Comparison of ENCODE assay signal across 7 cellular contexts in genomic region chr11:62560566-62561103, GRCh38. TPM values are rescaled to one million over a fixed set of nuclear protein-coding genes. Genes with fewer than 3 reads are reported as not detected.
DNase-seq lines count a peak whose midpoint lies in the region; ATAC-seq and TF ChIP-seq lines count a peak whose summit lies in the region.

No MANE protein-coding gene starts in this region.

- CTCF ChIA-PET in GM10248 (lab: Yijun Ruan, JAX): interaction anchor here (0.6 to 13.0 kb wide), 21 partner anchors 9 to 214 kb away, joined by 3 to 247 read pairs (median 4); partner anchors contain the start of gene AHNAK

- peak; percentile 41 to 55 for ATAC-seq in activated CD4-positive, CD25-positive, alpha-beta regulatory T cell treated with anti-CD3 and anti-CD28 coated beads, Interleukin-2, amount 50 U/mL, for 24 hours
- peak; percentile 75 to 93 (median 86) for ATAC-seq in right lobe of liver
- no peak for ATAC-seq in GM21447 (IDR thresholded peaks at IDR 0.05; ENCODE audit: unreplicated experiment)

- H3K4me1 ChIP-seq in right lobe of liver: peaks cover 0 to 28% (median 13%) of the 10 kb centered on the region in 4 donors

- H3K27me3 ChIP-seq in right lobe of liver: no peaks in the 10 kb centered on the region

- peak; percentile 72 for TF ChIP-seq CTCF in GM10248 (IDR thresholded peaks at IDR 0.05; ENCODE audit: control extremely low read depth, extremely low read depth, low read depth, missing control alignments)
- peak; percentile 72 to 85 (median 77) for TF ChIP-seq CTCF in right lobe of liver (IDR thresholded peaks at IDR 0.05)

- no peaks in the 10 kb centered on the region for H3K9me3 Mint-ChIP-seq in dendritic cell treated with granulocyte-macrophage colony-stimulating factor and Interleukin-4, amounts not matched to agents 40 ng/mL and 50 ng/mL, for 4 days

- peaks cover 0 to 51% (median 19%) of the 10 kb centered on the region in 4 donors for H3K36me3 ChIP-seq in right lobe of liver

- H3K36me3 Mint-ChIP-seq in dendritic cell treated with granulocyte-macrophage colony-stimulating factor and Interleukin-4, amounts not matched to agents 40 ng/mL and 50 ng/mL, for 4 days (ENCODE audit: low read depth): peaks cover 88% of the 10 kb centered on the region

- H3K4me3 Mint-ChIP-seq in dendritic cell treated with granulocyte-macrophage colony-stimulating factor and Interleukin-4, amounts not matched to agents 40 ng/mL and 50 ng/mL, for 4 days: no peak overlapping the region

- TF ChIP-seq POLR2A in right lobe of liver (IDR thresholded peaks at IDR 0.05): no peak

- peak overlapping the region; percentile 15 for H3K27ac Mint-ChIP-seq in dendritic cell treated with granulocyte-macrophage colony-stimulating factor and Interleukin-4, amounts not matched to agents 40 ng/mL and 50 ng/mL, for 4 days

- WGBS in right lobe of liver (ENCODE audit: insufficient coverage, low coverage, low lambda C conversion rate, missing lambda C conversion rate): 16% methylated on average over 2 of the region's 2 CpGs

- peaks cover 55% of the 10 kb centered on the region for H3K4me1 Mint-ChIP-seq in dendritic cell treated with granulocyte-macrophage colony-stimulating factor and Interleukin-4, amounts not matched to agents 40 ng/mL and 50 ng/mL, for 4 days (ENCODE audit: low read depth)

- intact Hi-C loops in dendritic cell treated with granulocyte-macrophage colony-stimulating factor and Interleukin-4, amounts not matched to agents 40 ng/mL and 50 ng/mL, for 4 days (cut with micrococcal nuclease): loop anchor here (1.0 to 5.0 kb wide), 3 partner anchors 14 to 163 kb away; partner anchors contain the start of gene AHNAK
- intact Hi-C loops in right lobe of liver (cut with DNase I): no loop called here

- no peaks in the 10 kb centered on the region for H3K27me3 Mint-ChIP-seq in dendritic cell treated with granulocyte-macrophage colony-stimulating factor and Interleukin-4, amounts not matched to agents 40 ng/mL and 50 ng/mL, for 4 days

- no peak overlapping the region for H3K4me3 ChIP-seq in right lobe of liver

- DNase-seq in GM10248 (ENCODE audit: extremely low spot score) (peak; percentile 42), MV-4-11 (lab: John Stamatoyannopoulos, UW) (peak; percentile 85), right lobe of liver (peak; percentile 78 to 84 (median 79))
- DNase-seq in stimulated activated CD4-positive, alpha-beta T cell treated with anti-CD3 and anti-CD28 coated beads, TNF-alpha, amount 100 ng/mL, for 4 hours (ENCODE audit: low read depth in 3 of 3): peak; percentile 38 to 76 (median 71)

- POLR2A ChIA-PET in GM10248 (lab: Yijun Ruan, JAX): interaction anchor here (1.1 to 2.0 kb wide), 3 partner anchors 10 to 31 kb away, joined by 3 to 9 read pairs (median 3); partner anchors contain the start of genes EEF1G and TUT1

- no peaks in the 10 kb centered on the region for H3K9me3 ChIP-seq in right lobe of liver

- peak overlapping the region in 2 of 3 donors; percentile 22 to 37 for H3K27ac ChIP-seq in right lobe of liver

RNA-seq across cellular contexts. Expression of gene EEF1G, which starts 13.1 kb away (rescaled TPM):
- total RNA-seq in right lobe of liver: 100 to 1,000 TPM; 442 to 450 (median 449) TPM

RNA-seq across cellular contexts. Expression of gene AHNAK, which starts 14.0 kb away (rescaled TPM):
- 100 to 1,000 TPM in 4 of 6 experiments, 10 to 100 TPM in 2; 91.0 to 180 (median 113) TPM for total RNA-seq in right lobe of liver

RNA-seq across cellular contexts. Expression of gene TUT1, which starts 30.7 kb away (rescaled TPM):
- total RNA-seq in right lobe of liver: 10 to 100 TPM; 12.3 to 34.2 (median 21.1) TPM

RNA-seq across cellular contexts. Expression of gene MTA2, which starts 41.0 kb away (rescaled TPM):
- total RNA-seq in right lobe of liver: 10 to 100 TPM; 20.0 to 38.0 (median 31.8) TPM

RNA-seq across cellular contexts. Expression of gene EML3, which starts 51.9 kb away (rescaled TPM):
- total RNA-seq in right lobe of liver: 10 to 100 TPM; 19.1 to 36.4 (median 22.7) TPM
